In the genomic region with DNA sequence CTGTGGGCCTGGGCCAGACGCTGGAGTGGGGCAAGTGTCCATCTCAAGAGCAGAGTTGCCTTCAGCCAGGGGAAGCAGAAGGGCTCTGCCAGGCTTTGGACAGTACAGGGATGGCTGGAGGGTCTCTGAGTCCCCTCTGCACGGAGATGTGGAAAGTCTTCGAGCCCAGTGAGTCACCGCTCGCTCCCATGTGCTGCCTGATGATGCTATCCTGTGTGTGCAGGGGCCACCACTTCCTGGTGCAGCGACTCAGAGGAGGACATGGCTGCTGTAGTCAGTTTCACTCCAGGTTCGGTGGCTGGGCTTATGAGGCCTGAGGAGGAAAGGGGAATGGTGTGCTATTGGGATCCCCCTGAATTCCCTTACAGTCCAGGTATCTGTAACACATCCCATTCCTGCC, we compare ENCODE assay signal across 14 cellular contexts. TPM values are rescaled to one million over a fixed set of nuclear protein-coding genes. Genes with fewer than 3 reads are reported as not detected.
DNase-seq lines count a peak whose midpoint lies in the region; ATAC-seq and TF ChIP-seq lines count a peak whose summit lies in the region.
"Had no signal": no experiment of that assay in that cellular context is flagged by ENCODE, and none has a peak within 500 bp of the region (broad histone marks: within the 10 kb centered on the region; RNA-seq: fewer than 3 reads in every experiment).

No MANE protein-coding gene starts in this region.

- peaks cover 9% of the 10 kb centered on the region for H3K27me3 Mint-ChIP-seq in activated CD4-positive, alpha-beta T cell treated with anti-CD3 and anti-CD28 coated beads for 36 hours

- POLR2A ChIA-PET in activated CD4-positive, alpha-beta T cell treated with anti-CD3 and anti-CD28 coated beads for 36 hours (lab: Charles Lee): no interaction called here

- no peaks in the 10 kb centered on the region for H3K9me3 Mint-ChIP-seq in activated CD4-positive, alpha-beta T cell treated with anti-CD3 and anti-CD28 coated beads for 36 hours (ENCODE audit: low read depth)
- H3K9me3 Mint-ChIP-seq: nephron had no signal

- no peaks in the 10 kb centered on the region for H3K4me1 Mint-ChIP-seq in activated CD4-positive, alpha-beta T cell treated with anti-CD3 and anti-CD28 coated beads for 36 hours
- H3K4me1 Mint-ChIP-seq: activated CD8-positive, alpha-beta memory T cell treated with anti-CD3 and anti-CD28 coated beads, Interleukin-2, amount 10 ng/mL, durations not matched to agents 7 days and 5 days had no signal

- no peak for TF ChIP-seq CTCF in RWPE2 (IDR thresholded peaks at IDR 0.05; ENCODE audit: poor library complexity, severe bottlenecking)
- TF ChIP-seq CTCF in foreskin keratinocyte (conservative IDR thresholded peaks at IDR 0.05): no peak

- no peak overlapping the region for H3K4me3 Mint-ChIP-seq in activated CD4-positive, alpha-beta T cell treated with anti-CD3 and anti-CD28 coated beads for 36 hours
- H3K4me3 Mint-ChIP-seq: activated CD8-positive, alpha-beta memory T cell treated with anti-CD3 and anti-CD28 coated beads, Interleukin-2, amount 10 ng/mL, durations not matched to agents 7 days and 5 days; nephron had no signal

- H3K27ac ChIP-seq in RWPE2 (ENCODE audit: poor library complexity, severe bottlenecking): no peak overlapping the region
- no peak overlapping the region for H3K27ac ChIP-seq in foreskin keratinocyte
- no peak overlapping the region for H3K27ac ChIP-seq in substantia nigra (ENCODE audit: low read depth, low read length, poor library complexity, severe bottlenecking)

- intact Hi-C loops in activated CD4-positive, alpha-beta T cell treated with anti-CD3 and anti-CD28 coated beads for 36 hours (cut with DNase I, micrococcal nuclease): no loop called here
- intact Hi-C loops in left cardiac atrium (cut with DNase I): no loop called here

- H3K27me3 ChIP-seq in RWPE2 (ENCODE audit: insufficient read depth, poor library complexity, severe bottlenecking) (peaks cover 20% of the 10 kb centered on the region), foreskin keratinocyte (peaks cover 41% of the 10 kb centered on the region)

- peak; percentile 49 for ATAC-seq in activated CD4-positive, alpha-beta T cell treated with anti-CD3 and anti-CD28 coated beads for 36 hours
- ATAC-seq in RWPE2 (ENCODE audit: low read depth) (peak; percentile 34; the same call in 1 of the 3 replicates), foreskin keratinocyte (peak; percentile 67), left cardiac atrium (no peak)
- ATAC-seq: activated CD8-positive, alpha-beta memory T cell treated with anti-CD3 and anti-CD28 coated beads, Interleukin-2, amount 10 ng/mL, durations not matched to agents 7 days and 5 days had no signal

- H3K9me3 ChIP-seq in RWPE2 (ENCODE audit: severe bottlenecking): no peaks in the 10 kb centered on the region

- no peak overlapping the region for H3K27ac Mint-ChIP-seq in activated CD4-positive, alpha-beta T cell treated with anti-CD3 and anti-CD28 coated beads for 36 hours
- H3K27ac Mint-ChIP-seq: activated CD8-positive, alpha-beta memory T cell treated with anti-CD3 and anti-CD28 coated beads, Interleukin-2, amount 10 ng/mL, durations not matched to agents 7 days and 5 days; nephron had no signal

- DNase-seq in activated CD4-positive, alpha-beta T cell treated with anti-CD3 and anti-CD28 coated beads for 36 hours: peak; percentile 12
- DNase-seq in activated CD4-positive, alpha-beta T cell treated with anti-CD3 and anti-CD28 coated beads, Interleukin-2, amount 50 U/mL, for 4 hours: no peak
- DNase-seq in HCEC 1CT (peak; percentile 37), RWPE2 (ENCODE audit: low spot score) (no peak), foreskin keratinocyte (peak in 1 of 2 donors; percentile 8), left cardiac atrium (no peak), substantia nigra (lab: John Stamatoyannopoulos, UW) (no peak), NCI-H524 (lab: John Stamatoyannopoulos, UW) (no peak)
- DNase-seq: ACHN; activated CD8-positive, alpha-beta memory T cell treated with anti-CD3 and anti-CD28 coated beads, Interleukin-2, amount 10 ng/mL, durations not matched to agents 7 days and 5 days; activated naive CD4-positive, alpha-beta T cell treated with Interleukin-2 at 50 U/mL for 16 hours; retina had no signal

- no peaks in the 10 kb centered on the region for H3K4me1 ChIP-seq in RWPE2 (ENCODE audit: insufficient read depth, poor library complexity, severe bottlenecking)
- no peaks in the 10 kb centered on the region for H3K4me1 ChIP-seq in foreskin keratinocyte

- no peaks in the 10 kb centered on the region for H3K36me3 Mint-ChIP-seq in activated CD4-positive, alpha-beta T cell treated with anti-CD3 and anti-CD28 coated beads for 36 hours (ENCODE audit: low read depth)
- H3K36me3 Mint-ChIP-seq: activated CD8-positive, alpha-beta memory T cell treated with anti-CD3 and anti-CD28 coated beads, Interleukin-2, amount 10 ng/mL, durations not matched to agents 7 days and 5 days had no signal

- CTCF ChIA-PET in activated CD4-positive, alpha-beta T cell treated with anti-CD3 and anti-CD28 coated beads for 36 hours (lab: Charles Lee): interaction anchor here (1.1 kb wide), 1 partner anchor 74 kb away, joined by 4 read pairs; no protein-coding TSS in a partner anchor

- no peak overlapping the region for H3K4me3 ChIP-seq in RWPE2 (ENCODE audit: severe bottlenecking)

- no peaks in the 10 kb centered on the region for H3K36me3 ChIP-seq in RWPE2 (ENCODE audit: low read depth)

RNA-seq across cellular contexts. Expression of gene ADCYAP1R1, which starts 6.0 kb away (rescaled TPM):
- total RNA-seq in activated CD4-positive, alpha-beta T cell treated with anti-CD3 and anti-CD28 coated beads for 36 hours: not detected
- total RNA-seq in foreskin keratinocyte: not detected in 2 replicates
- not detected in 2 replicates for polyA plus RNA-seq in foreskin keratinocyte
- total RNA-seq in left cardiac atrium: 1 to 10 TPM; 1.0 to 4.8 TPM
- total RNA-seq: activated CD8-positive, alpha-beta memory T cell treated with anti-CD3 and anti-CD28 coated beads, Interleukin-2, amount 10 ng/mL, durations not matched to agents 7 days and 5 days; lung microvascular endothelial cell had no signal

Comparison
In these comparisons a context has a peak if more than half of its experiments do, and no peak if none do; other contexts are left out.
1. DNase-seq: peak in activated CD4-positive, alpha-beta T cell treated with anti-CD3 and anti-CD28 coated beads for 36 hours (single experiment) and HCEC 1CT (single experiment); none in activated CD4-positive, alpha-beta T cell treated with anti-CD3 and anti-CD28 coated beads, Interleukin-2, amount 50 U/mL, for 4 hours (0 of 2), RWPE2 (single experiment), left cardiac atrium (single experiment), substantia nigra (0 of 49) and NCI-H524 (0 of 2).
2. ATAC-seq: peak in activated CD4-positive, alpha-beta T cell treated with anti-CD3 and anti-CD28 coated beads for 36 hours (single experiment), RWPE2 (single experiment) and foreskin keratinocyte (single experiment); none in left cardiac atrium (0 of 2).